In the genomic region with DNA sequence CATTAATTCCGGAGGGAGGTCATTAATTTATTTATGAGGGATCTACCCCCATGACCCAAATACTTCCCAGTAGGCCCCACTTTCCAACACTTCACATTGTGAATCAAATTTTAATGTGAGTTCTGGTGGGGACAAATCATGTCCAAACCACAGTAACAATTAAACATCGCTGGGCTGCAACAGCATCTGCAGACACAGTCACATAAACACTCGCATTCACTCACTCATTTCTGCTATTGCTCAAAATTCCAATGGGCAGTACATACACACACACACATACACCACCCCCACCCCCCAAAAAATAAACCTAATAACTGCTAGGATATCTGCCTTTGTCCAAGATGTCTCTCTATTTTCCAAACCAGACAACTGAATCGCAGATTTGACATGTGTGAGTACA, we compare ENCODE assay signal across 21 cellular contexts.
A peak's percentile ranks its signal among the peaks of the same experiment; 100 is the strongest.
DNase-seq lines count a peak whose midpoint lies in the region; ATAC-seq and TF ChIP-seq lines count a peak whose summit lies in the region.
"Had no signal": no experiment of that assay in that cellular context is flagged by ENCODE, and none has a peak within 500 bp of the region (broad histone marks: within the 10 kb centered on the region; RNA-seq: fewer than 3 reads in every experiment).

No MANE protein-coding gene starts in this region.

- H3K4me3 ChIP-seq in IMR-90 (ENCODE audit: insufficient read depth, low read depth, low read length) = no peak overlapping the region
- H3K4me3 ChIP-seq in SU-DHL-6 (ENCODE audit: insufficient read depth, low read length, poor library complexity, severe bottlenecking) = no peak overlapping the region
- H3K4me3 ChIP-seq in osteoblast (ENCODE audit: insufficient read depth, low read length) = no peak overlapping the region
- H3K4me3 ChIP-seq: BLaER1 had no signal

- H3K56ac ChIP-seq in IMR-90 (ENCODE audit: extremely low read depth, insufficient read depth, low read length) = no peak overlapping the region

- H3F3A ChIP-seq in SU-DHL-6 (ENCODE audit: insufficient read depth) = no peaks in the 10 kb centered on the region

- no peak overlapping the region for H3K23ac ChIP-seq in IMR-90 (ENCODE audit: low read depth, low read length)

- CTCF ChIA-PET in IMR-90 (lab: Yijun Ruan, JAX) = interaction anchor here (0.6 kb wide), 2 partner anchors 21 to 1470 kb away, joined by 3 read pairs; no protein-coding TSS in a partner anchor

- H3K79me2 ChIP-seq in SU-DHL-6 (ENCODE audit: insufficient read depth, low read length) = no peaks in the 10 kb centered on the region
- H3K79me2 ChIP-seq in osteoblast (ENCODE audit: insufficient read depth, low read length) = no peaks in the 10 kb centered on the region

- WGBS in IMR-90 (ENCODE audit: extremely low coverage in 2 of 2, insufficient read length in 1 of 2), 2 experiments = no CpG with 5 or more reads among the region's 4 CpGs

- DNase-seq in IMR-90 (peak; percentile 50), osteoblast (ENCODE audit: insufficient read length, low spot score, missing footprints) (peak; percentile 9), HK-2 (ENCODE audit: unreplicated experiment) (no peak), HuH-7.5 (ENCODE audit: low spot score) (no peak)
- DNase-seq: 8988T; ACHN; BE2C; C1 segment of cervical spinal cord; CD4-positive, alpha-beta memory T cell; CD4-positive, CD25-positive, alpha-beta regulatory T cell; CD8-positive, alpha-beta memory T cell; COR-L47; DMS 273 treated with DMSO at 0.1 percent for 48 hours; DMS153; DMS53; DMS79; DND-41; GF-D8 had no signal

- POLR2A ChIA-PET in IMR-90 (lab: Charles Lee; ENCODE audit: unreplicated experiment) = no interaction called here

- H4K20me1 ChIP-seq in IMR-90 (ENCODE audit: insufficient read depth, low read length) (no peaks in the 10 kb centered on the region), SU-DHL-6 (ENCODE audit: low read depth, low read length) (no peaks in the 10 kb centered on the region), osteoblast (ENCODE audit: insufficient read depth, low read length) (no peaks in the 10 kb centered on the region)
- H4K20me1 ChIP-seq: BLaER1 had no signal

- no peak overlapping the region for H3K4me2 ChIP-seq in IMR-90 (ENCODE audit: low read depth, low read length)
- no peak overlapping the region for H3K4me2 ChIP-seq in SU-DHL-6 (ENCODE audit: low read depth, low read length, poor library complexity, severe bottlenecking)
- no peak overlapping the region for H3K4me2 ChIP-seq in osteoblast (ENCODE audit: insufficient read depth, low read length)
- H3K4me2 ChIP-seq: BLaER1 had no signal

- TF ChIP-seq POLR2A in IMR-90 (IDR thresholded peaks at IDR 0.05; ENCODE audit: low read depth, low read length) = no peak

- no peak overlapping the region for H2AK5ac ChIP-seq in IMR-90 (ENCODE audit: low read depth, low read length)

- no peak overlapping the region for H4K5ac ChIP-seq in IMR-90 (ENCODE audit: low read depth, low read length)

- H3K14ac ChIP-seq in IMR-90 (replicated peaks; ENCODE audit: low read depth, low read length) = no peak overlapping the region

- TF ChIP-seq RAD21 in IMR-90 (IDR thresholded peaks at IDR 0.05; ENCODE audit: low read length) = no peak

- H3K36me3 ChIP-seq in IMR-90 (ENCODE audit: control insufficient read depth, insufficient read depth, low read length) = no peaks in the 10 kb centered on the region
- H3K36me3 ChIP-seq in SU-DHL-6 (ENCODE audit: low read length) = no peaks in the 10 kb centered on the region
- H3K36me3 ChIP-seq in osteoblast (ENCODE audit: insufficient read depth, low read length) = no peaks in the 10 kb centered on the region
- H3K36me3 ChIP-seq: BE2C, BLaER1 had no signal

- H3K9ac ChIP-seq in IMR-90 (ENCODE audit: low read depth, low read length) (no peak overlapping the region), SU-DHL-6 (ENCODE audit: low read length) (no peak overlapping the region)
- H3K9ac ChIP-seq: BLaER1 had no signal

- no peak overlapping the region for H2BK120ac ChIP-seq in IMR-90 (ENCODE audit: low read depth, low read length)

- H2AK9ac ChIP-seq in IMR-90 (replicated peaks; ENCODE audit: low read depth, low read length, poor library complexity) = no peak overlapping the region

- in situ Hi-C loops in IMR-90 (cut with MboI; ENCODE audit: low sequenced_read_pairs) = no loop called here

- H3K9me2 ChIP-seq in SU-DHL-6 (replicated peaks; ENCODE audit: insufficient read depth, low read length) = no peaks in the 10 kb centered on the region

- intact Hi-C loops in IMR-90 (cut with micrococcal nuclease) = no loop called here

- H3K9me3 ChIP-seq in IMR-90 (ENCODE audit: control insufficient read depth, insufficient read depth, low read length) (no peaks in the 10 kb centered on the region), SU-DHL-6 (ENCODE audit: insufficient read depth, low read length) (no peaks in the 10 kb centered on the region; the same call in 1 of the 2 replicates), osteoblast (ENCODE audit: low read depth, low read length) (no peaks in the 10 kb centered on the region)
- H3K9me3 ChIP-seq: BE2C, BLaER1 had no signal

- dilution Hi-C loops in IMR-90 (cut with HindIII; ENCODE audit: low sequenced_read_pairs, unreplicated experiment) = no loop called here

- H3K4me1 ChIP-seq in IMR-90 (ENCODE audit: control insufficient read depth, insufficient read depth, low read length) (peaks cover 1% of the 10 kb centered on the region; the same call in 1 of the 2 replicates), osteoblast (ENCODE audit: insufficient read depth, low read length) (peaks cover 8% of the 10 kb centered on the region)
- H3K4me1 ChIP-seq: BE2C, BLaER1 had no signal

- no peak for TF ChIP-seq CTCF in IMR-90 (conservative IDR thresholded peaks at IDR 0.05; ENCODE audit: low read depth, low read length)
- TF ChIP-seq CTCF in SU-DHL-6 (IDR thresholded peaks at IDR 0.05; ENCODE audit: insufficient read depth, low read length, poor library complexity, severe bottlenecking) = no peak
- no peak for TF ChIP-seq CTCF in osteoblast (IDR thresholded peaks at IDR 0.05; ENCODE audit: extremely low read depth, low read depth, low read length)

- H3K4ac ChIP-seq in IMR-90 (ENCODE audit: low read depth, low read length) = no peak overlapping the region

- H4K91ac ChIP-seq in IMR-90 (ENCODE audit: insufficient read depth, low read depth, low read length) = no peak overlapping the region

- no peak overlapping the region for H3K18ac ChIP-seq in IMR-90 (ENCODE audit: low read depth, low read length)

- no peak overlapping the region for H4K8ac ChIP-seq in IMR-90 (ENCODE audit: low read depth in 2 of 2, low read length in 2 of 2)

- no peak overlapping the region for H2BK5ac ChIP-seq in IMR-90 (ENCODE audit: low read depth, low read length, poor library complexity, severe bottlenecking)

- H3K27me3 ChIP-seq in IMR-90 (ENCODE audit: control insufficient read depth, insufficient read depth, low read length) (no peaks in the 10 kb centered on the region), SU-DHL-6 (ENCODE audit: low read length) (no peaks in the 10 kb centered on the region), osteoblast (ENCODE audit: insufficient read depth, low read length) (no peaks in the 10 kb centered on the region)
- H3K27me3 ChIP-seq: BE2C, BLaER1 had no signal

- no peaks in the 10 kb centered on the region for H3K79me1 ChIP-seq in IMR-90 (ENCODE audit: low read depth in 1 of 2, low read length in 2 of 2)

- H2AFZ ChIP-seq in IMR-90 (replicated peaks; ENCODE audit: low read length, poor library complexity) (no peak overlapping the region), SU-DHL-6 (ENCODE audit: low read depth, low read length, severe bottlenecking) (peak overlapping the region; percentile 26), osteoblast (ENCODE audit: low read length) (no peak overlapping the region)

- H2BK20ac ChIP-seq in IMR-90 (ENCODE audit: low read depth, low read length) = no peak overlapping the region

- ATAC-seq in IMR-90 (ENCODE audit: low read depth) (peak; percentile 72), HG02763 (IDR thresholded peaks at IDR 0.05; ENCODE audit: unreplicated experiment) (no peak)

- H2BK15ac ChIP-seq in IMR-90 (ENCODE audit: low read depth, low read length) = no peak overlapping the region

- BruUV-seq in IMR-90 (replicated peaks; lab: Mats Ljungman, UMichigan) = no TSS peak

- H3K27ac ChIP-seq in IMR-90 (ENCODE audit: insufficient read depth, low read length) = no peak overlapping the region
- H3K27ac ChIP-seq in SU-DHL-6 (ENCODE audit: low read depth, low read length) = no peak overlapping the region
- H3K27ac ChIP-seq in osteoblast (ENCODE audit: low read depth, low read length) = no peak overlapping the region
- H3K27ac ChIP-seq: BLaER1 had no signal

- no peaks in the 10 kb centered on the region for H3K9me1 ChIP-seq in IMR-90 (ENCODE audit: insufficient read depth, low read length)

TF ChIP-seq in IMR-90, 13 proteins besides CTCF, POLR2A, EP300 and RAD21 (continues in another document):
- TF ChIP-seq RFX5 (IDR thresholded peaks at IDR 0.05; ENCODE audit: low read depth, low read length) (no peak), NFE2L2 (IDR thresholded peaks at IDR 0.05; ENCODE audit: low read depth, low read length) (no peak), MAFK (IDR thresholded peaks at IDR 0.05; ENCODE audit: low read depth, low read length) (no peak), SMC3 (IDR thresholded peaks at IDR 0.05; ENCODE audit: low read depth, low read length) (no peak), MXI1 (IDR thresholded peaks at IDR 0.05; ENCODE audit: borderline replicate concordance, low read depth, low read length) (no peak), RCOR1 (IDR thresholded peaks at IDR 0.05; ENCODE audit: insufficient replicate concordance, low read length) (no peak), FOS (IDR thresholded peaks at IDR 0.05; ENCODE audit: low read depth, low read length) (no peak), BHLHE40 (IDR thresholded peaks at IDR 0.05; ENCODE audit: low read depth, low read length) (no peak)
- TF ChIP-seq, protein P1, sequence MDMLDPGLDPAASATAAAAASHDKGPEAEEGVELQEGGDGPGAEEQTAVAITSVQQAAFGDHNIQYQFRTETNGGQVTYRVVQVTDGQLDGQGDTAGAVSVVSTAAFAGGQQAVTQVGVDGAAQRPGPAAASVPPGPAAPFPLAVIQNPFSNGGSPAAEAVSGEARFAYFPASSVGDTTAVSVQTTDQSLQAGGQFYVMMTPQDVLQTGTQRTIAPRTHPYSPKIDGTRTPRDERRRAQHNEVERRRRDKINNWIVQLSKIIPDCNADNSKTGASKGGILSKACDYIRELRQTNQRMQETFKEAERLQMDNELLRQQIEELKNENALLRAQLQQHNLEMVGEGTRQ (IDR thresholded peaks at IDR 0.05; ENCODE audit: low read depth, low read length) = no peak
- TF ChIP-seq, protein P2, sequence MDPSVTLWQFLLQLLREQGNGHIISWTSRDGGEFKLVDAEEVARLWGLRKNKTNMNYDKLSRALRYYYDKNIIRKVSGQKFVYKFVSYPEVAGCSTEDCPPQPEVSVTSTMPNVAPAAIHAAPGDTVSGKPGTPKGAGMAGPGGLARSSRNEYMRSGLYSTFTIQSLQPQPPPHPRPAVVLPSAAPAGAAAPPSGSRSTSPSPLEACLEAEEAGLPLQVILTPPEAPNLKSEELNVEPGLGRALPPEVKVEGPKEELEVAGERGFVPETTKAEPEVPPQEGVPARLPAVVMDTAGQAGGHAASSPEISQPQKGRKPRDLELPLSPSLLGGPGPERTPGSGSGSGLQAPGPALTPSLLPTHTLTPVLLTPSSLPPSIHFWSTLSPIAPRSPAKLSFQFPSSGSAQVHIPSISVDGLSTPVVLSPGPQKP (IDR thresholded peaks at IDR 0.05; ENCODE audit: borderline replicate concordance, low read depth, low read length) = no peak

Comparison
In these comparisons a context has a peak if more than half of its experiments do, and no peak if none do; other contexts are left out.
1. DNase-seq: peak in IMR-90 (single experiment) and osteoblast (single experiment); none in HK-2 (single experiment) and HuH-7.5 (single experiment).